In the genomic region with DNA sequence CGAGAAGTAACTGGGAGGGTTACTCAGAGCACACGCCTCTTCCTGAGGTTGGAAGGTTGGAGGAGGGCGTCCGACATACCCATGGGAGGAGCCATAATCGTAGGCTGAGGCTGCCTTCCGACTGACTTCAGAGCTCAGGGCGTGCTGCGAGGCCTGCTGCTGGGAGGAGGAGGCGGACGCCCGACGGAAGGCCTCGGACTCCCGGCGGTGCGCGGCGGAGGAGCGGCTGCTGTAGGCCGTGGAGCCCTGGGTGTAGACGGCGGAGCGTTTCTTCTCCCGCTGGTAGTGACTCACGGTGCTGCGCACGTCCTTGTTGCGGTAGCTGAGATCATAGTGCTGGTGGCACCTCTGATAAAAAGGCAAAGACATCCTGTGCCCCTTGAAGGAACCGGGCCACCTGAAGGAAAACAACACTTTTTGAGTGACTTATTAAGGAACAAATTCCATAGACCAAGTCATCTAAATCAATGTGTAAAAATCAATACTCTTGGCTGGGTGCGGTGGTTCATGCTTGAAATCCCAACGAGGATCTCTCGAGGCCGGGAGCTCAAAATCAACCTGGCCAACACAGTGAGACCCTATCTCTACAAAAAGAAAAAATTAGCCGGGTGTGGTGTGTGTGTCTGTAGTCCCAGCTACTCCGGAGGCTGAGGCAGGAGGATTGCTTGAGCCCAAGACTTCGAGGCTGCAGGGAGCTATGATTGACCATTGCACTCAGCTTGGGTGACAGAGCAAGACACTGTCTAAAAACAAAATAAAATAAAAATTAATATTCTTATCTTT, we compare ENCODE assay signal across 24 cellular contexts. TPM values are rescaled to one million over a fixed set of nuclear protein-coding genes. Genes with fewer than 3 reads are reported as not detected.
"Had no signal": no experiment of that assay in that cellular context is flagged by ENCODE, and none has a peak within 500 bp of the region (broad histone marks: within the 10 kb centered on the region; RNA-seq: fewer than 3 reads in every experiment).

No MANE protein-coding gene starts in this region.

- DNase-seq: activated CD4-positive, alpha-beta T cell treated with anti-CD3 and anti-CD28 coated beads for 1 hour; activated CD4-positive, alpha-beta T cell treated with anti-CD3 and anti-CD28 coated beads, Interleukin-2, amount 50 U/mL, for 4 hours; activated CD8-positive, alpha-beta memory T cell treated with anti-CD3 and anti-CD28 coated beads, Interleukin-2, amount 50 U/mL, for 48 hours; activated naive CD4-positive, alpha-beta T cell; activated T-cell treated with anti-CD3 and anti-CD28 coated beads, Interleukin-2, amount 50 U/mL, for 4 hours; adrenal gland; dorsolateral prefrontal cortex; effector memory CD8-positive, alpha-beta T cell; naive thymus-derived CD8-positive, alpha-beta T cell; retina; stimulated activated CD4-positive, alpha-beta T cell treated with anti-CD3 and anti-CD28 coated beads, Interleukin-12 subunit alpha, Interleukin-12 subunit beta, amount 100 ng/mL, for 4 hours; stimulated activated CD4-positive, alpha-beta T cell treated with anti-CD3 and anti-CD28 coated beads, Interleukin-4, amount 100 ng/mL, for 4 hours; stimulated activated naive CD8-positive, alpha-beta T cell treated with anti-CD3 and anti-CD28 coated beads, Interleukin-15, Interleukin-2, amounts not matched to agents 100 U/mL and 50 U/mL, for 24 hours; thyroid gland; upper lobe of right lung; WERI-Rb-1 had no signal

- H3K4me1 ChIP-seq: upper lobe of right lung had no signal

- H3K4me2 ChIP-seq: neural progenitor cell had no signal

- H3K27me3 ChIP-seq: adrenal gland, dorsolateral prefrontal cortex, neural progenitor cell, thyroid gland, upper lobe of right lung had no signal

- H3K27ac ChIP-seq: adrenal gland, dorsolateral prefrontal cortex, neural progenitor cell, thyroid gland, upper lobe of right lung, WERI-Rb-1 had no signal

- H3K9ac ChIP-seq: neural progenitor cell had no signal

- H3K36me3 ChIP-seq: adrenal gland, neural progenitor cell, thyroid gland, upper lobe of right lung, WERI-Rb-1 had no signal

- H3K9me3 ChIP-seq: adrenal gland, thyroid gland, upper lobe of right lung had no signal

- ATAC-seq: activated T-cell treated with anti-CD3 and anti-CD28 coated beads, Interleukin-2, amount 50 U/mL, for 4 hours; effector memory CD8-positive, alpha-beta T cell; esophagus mucosa; naive thymus-derived CD8-positive, alpha-beta T cell; stimulated activated naive CD8-positive, alpha-beta T cell treated with anti-CD3 and anti-CD28 coated beads, Interleukin-15, Interleukin-2, amounts not matched to agents 100 U/mL and 50 U/mL, for 24 hours; upper lobe of right lung had no signal

- H3K4me3 ChIP-seq: adrenal gland, dorsolateral prefrontal cortex, lung, neural progenitor cell, thyroid gland, upper lobe of right lung had no signal

- FAIRE-seq: astrocyte, colon, endothelial cell of umbilical vein, frontal cortex, keratinocyte had no signal

- H2AFZ ChIP-seq: neural progenitor cell had no signal

RNA-seq across cellular contexts. Expression of a gene that starts 4.7 kb away (rescaled TPM):
- total RNA-seq: endothelial cell of umbilical vein had no signal
